1 cellular context compared by ENCODE assay signal in genomic region chr1:26692211-26692792, GRCh38.
TF ChIP-seq lines count a peak whose summit lies in the region.

No MANE protein-coding gene starts in this region.

TF ChIP-seq in A549, 52 proteins besides CTCF, POLR2A, EP300 and RAD21 (continued from another document):
- 0 out of 2 replicates have a peak, but pooled peaks have one; percentile 29 for TF ChIP-seq PBX3 (IDR thresholded peaks at IDR 0.05)
- TF ChIP-seq E2F6 (IDR thresholded peaks at IDR 0.05; ENCODE audit: borderline replicate concordance, low read depth), result peak; percentile 28; the same call in 1 of the 2 replicates
